In genomic region chr2:38626326-38627031, GRCh38 we compare ENCODE assay signal across 22 cellular contexts. TPM values are rescaled to one million over a fixed set of nuclear protein-coding genes. Genes with fewer than 3 reads are reported as not detected.
DNase-seq lines count a peak whose midpoint lies in the region; ATAC-seq, FAIRE-seq and TF ChIP-seq lines count a peak whose summit lies in the region.
"Had no signal": no experiment of that assay in that cellular context is flagged by ENCODE, and none has a peak within 500 bp of the region (broad histone marks: within the 10 kb centered on the region; RNA-seq: fewer than 3 reads in every experiment).

No MANE protein-coding gene starts in this region.

- peaks cover 11 to 28% (median 26%) of the 10 kb centered on the region in 4 donors for H3K4me1 Mint-ChIP-seq in CD4-positive, CD25-positive, alpha-beta regulatory T cell
- peaks cover 16% of the 10 kb centered on the region for H3K4me1 Mint-ChIP-seq in CD8-positive, alpha-beta T cell (ENCODE audit: low read depth)
- H3K4me1 Mint-ChIP-seq in T-helper 17 cell: peaks cover 18% of the 10 kb centered on the region

- no peaks in the 10 kb centered on the region for H3K79me2 ChIP-seq in K562 (ENCODE audit: control insufficient read depth, insufficient read depth, low read length)

- H3K4me1 ChIP-seq in CD4-positive, CD25-positive, alpha-beta regulatory T cell (ENCODE audit: control insufficient read depth, insufficient read depth, low read length, poor library complexity, severe bottlenecking): peaks cover 13% of the 10 kb centered on the region
- peaks cover 8% of the 10 kb centered on the region for H3K4me1 ChIP-seq in CD8-positive, alpha-beta T cell (ENCODE audit: insufficient read depth, low read length)
- H3K4me1 ChIP-seq in K562 (replicated peaks in 1 of 2; ENCODE audit: control insufficient read depth in 2 of 2, insufficient read depth in 2 of 2, low read length in 2 of 2): peaks cover 0 to 23% of the 10 kb centered on the region in 2 experiments; a peak in 3 of 5 replicates
- no peaks in the 10 kb centered on the region for H3K4me1 ChIP-seq in A673 (ENCODE audit: insufficient read depth, low read length, poor library complexity, severe bottlenecking)
- H3K4me1 ChIP-seq: BE2C, upper lobe of left lung had no signal

- POLR2A ChIA-PET in CD8-positive, alpha-beta T cell (lab: Charles Lee): interaction anchor here (1.3 to 2.2 kb wide), 3 partner anchors 24 to 125 kb away, joined by 4 to 8 read pairs (median 6); partner anchors contain the start of genes HNRNPLL and SRSF7
- POLR2A ChIA-PET in K562 (lab: Yijun Ruan, JAX): interaction anchor here (0.6 to 2.0 kb wide), 6 partner anchors 8 to 470 kb away, joined by 3 to 6 read pairs (median 4); partner anchors contain the start of genes HNRNPLL and SRSF7
- POLR2A ChIA-PET in A673 (lab: Charles Lee; ENCODE audit: low non-redundant PET): no interaction called here

- H3K27ac Mint-ChIP-seq in CD4-positive, CD25-positive, alpha-beta regulatory T cell: peak overlapping the region; percentile 73 to 88 (median 80)
- H3K27ac Mint-ChIP-seq in CD8-positive, alpha-beta T cell: no peak overlapping the region
- peak overlapping the region; percentile 81 for H3K27ac Mint-ChIP-seq in T-helper 17 cell
- H3K27ac Mint-ChIP-seq: activated B cell treated with CpG ODN at 0.5 μM for 24 hours; activated T-cell treated with anti-CD3 and anti-CD28 coated beads, Interleukin-2, amount 50 U/mL, for 24 hours; stimulated activated naive CD8-positive, alpha-beta T cell treated with anti-CD3 and anti-CD28 coated beads, Interleukin-15, Interleukin-2, amounts not matched to agents 100 ng/mL and 50 ng/mL, for 24 hours had no signal

- H3K9me3 ChIP-seq in CD4-positive, CD25-positive, alpha-beta regulatory T cell (ENCODE audit: control insufficient read depth in 2 of 2, low read length in 2 of 2): no peaks in the 10 kb centered on the region
- H3K9me3 ChIP-seq in CD8-positive, alpha-beta T cell (ENCODE audit: low read length): no peaks in the 10 kb centered on the region
- H3K9me3 ChIP-seq in T-helper 17 cell (ENCODE audit: control insufficient read depth, low read length, poor library complexity, severe bottlenecking): no peaks in the 10 kb centered on the region
- H3K9me3 ChIP-seq in K562 (replicated peaks; ENCODE audit: control insufficient read depth, insufficient read depth, low read depth, low read length): no peaks in the 10 kb centered on the region
- no peaks in the 10 kb centered on the region for H3K9me3 ChIP-seq in A673 (ENCODE audit: low read depth, low read length, poor library complexity, severe bottlenecking)
- H3K9me3 ChIP-seq: BE2C, upper lobe of left lung had no signal

- TF ChIP-seq EP300 in K562 (IDR thresholded peaks at IDR 0.05; ENCODE audit: low read length): peak; percentile 51

- peak overlapping the region; percentile 20 to 68 (median 34) for H3K4me3 Mint-ChIP-seq in CD4-positive, CD25-positive, alpha-beta regulatory T cell
- H3K4me3 Mint-ChIP-seq in CD8-positive, alpha-beta T cell: no peak overlapping the region
- peak overlapping the region; percentile 41 for H3K4me3 Mint-ChIP-seq in T-helper 17 cell
- H3K4me3 Mint-ChIP-seq: activated B cell treated with CpG ODN at 0.5 μM for 24 hours; activated T-cell treated with anti-CD3 and anti-CD28 coated beads, Interleukin-2, amount 50 U/mL, for 24 hours; stimulated activated naive CD8-positive, alpha-beta T cell treated with anti-CD3 and anti-CD28 coated beads, Interleukin-15, Interleukin-2, amounts not matched to agents 100 ng/mL and 50 ng/mL, for 24 hours had no signal

- intact Hi-C loops in CD8-positive, alpha-beta T cell (cut with DNase I, micrococcal nuclease): no loop called here
- intact Hi-C loops in K562 (cut with micrococcal nuclease): no loop called here
- intact Hi-C loops in A673 (cut with micrococcal nuclease; ENCODE audit: unreplicated experiment): no loop called here

- no peaks in the 10 kb centered on the region for H3K36me3 ChIP-seq in CD4-positive, CD25-positive, alpha-beta regulatory T cell (ENCODE audit: control insufficient read depth, insufficient read depth, low read length)
- no peaks in the 10 kb centered on the region for H3K36me3 ChIP-seq in CD8-positive, alpha-beta T cell (ENCODE audit: insufficient read depth, low read length)
- H3K36me3 ChIP-seq in K562 (ENCODE audit: control insufficient read depth, insufficient read depth, low read length): no peaks in the 10 kb centered on the region
- no peaks in the 10 kb centered on the region for H3K36me3 ChIP-seq in A673 (ENCODE audit: insufficient read depth, low read length, poor library complexity, severe bottlenecking)
- H3K36me3 ChIP-seq: ascending aorta, BE2C, upper lobe of left lung had no signal

- H3K9me3 Mint-ChIP-seq in CD4-positive, CD25-positive, alpha-beta regulatory T cell: no peaks in the 10 kb centered on the region
- H3K9me3 Mint-ChIP-seq in CD8-positive, alpha-beta T cell: peaks cover 4% of the 10 kb centered on the region
- H3K9me3 Mint-ChIP-seq: activated T-cell treated with anti-CD3 and anti-CD28 coated beads, Interleukin-2, amount 50 U/mL, for 24 hours; stimulated activated naive CD8-positive, alpha-beta T cell treated with anti-CD3 and anti-CD28 coated beads, Interleukin-15, Interleukin-2, amounts not matched to agents 100 ng/mL and 50 ng/mL, for 24 hours had no signal

- in situ Hi-C loops in K562 (cut with MboI): no loop called here
- in situ Hi-C loops in ACHN (cut with HindIII; ENCODE audit: low pct_ligation_motif_present, low pct_unique_long_range_greater_than_20kb, low sequenced_read_pairs): no loop called here

- peak; percentile 77 to 80 for ATAC-seq in CD4-positive, CD25-positive, alpha-beta regulatory T cell (ENCODE audit: low read depth in 2 of 2)
- ATAC-seq in CD8-positive, alpha-beta T cell: peak; percentile 44
- ATAC-seq in T-helper 17 cell: peak; percentile 92
- ATAC-seq in K562: peak; percentile 10; the same call in 1 of the 3 replicates
- no peak for ATAC-seq in HG02571 (IDR thresholded peaks at IDR 0.05; ENCODE audit: unreplicated experiment)

- FAIRE-seq in K562 (lab: Jason Lieb, UNC): no peak
- FAIRE-seq: endothelial cell of umbilical vein, GM18507 had no signal

- no peaks in the 10 kb centered on the region for H3K27me3 ChIP-seq in CD4-positive, CD25-positive, alpha-beta regulatory T cell (ENCODE audit: control insufficient read depth, insufficient read depth, low read length)
- H3K27me3 ChIP-seq in CD8-positive, alpha-beta T cell (ENCODE audit: insufficient read depth, low read length): no peaks in the 10 kb centered on the region
- H3K27me3 ChIP-seq in K562 (ENCODE audit: control insufficient read depth in 2 of 2, insufficient read depth in 2 of 2, low read length in 2 of 2) (no peaks in the 10 kb centered on the region), A673 (replicated peaks; ENCODE audit: insufficient read depth, low read depth, low read length, poor library complexity) (no peaks in the 10 kb centered on the region)
- H3K27me3 ChIP-seq: ascending aorta, BE2C, upper lobe of left lung had no signal

- 44% methylated on average over 7 of the region's 7 CpGs for WGBS in K562 (ENCODE audit: insufficient coverage, low coverage, missing lambda C conversion rate)

- no peak for TF ChIP-seq CTCF in CD8-positive, alpha-beta T cell (IDR thresholded peaks at IDR 0.05)
- TF ChIP-seq CTCF in K562 (IDR thresholded peaks at IDR 0.05 in 2 of 3, conservative IDR thresholded peaks at IDR 0.05 in 1 of 3; ENCODE audit: insufficient read depth in 2 of 3, low read depth in 1 of 3, low read length in 3 of 3) (no peak), A673 (conservative IDR thresholded peaks at IDR 0.05; ENCODE audit: low read depth, low read length) (no peak)

- no peak for TF ChIP-seq RAD21 in K562 (CRISPR knock-in tag; conservative IDR thresholded peaks at IDR 0.05 in 1 of 2, IDR thresholded peaks at IDR 0.05 in 1 of 2)

- H4K20me1 ChIP-seq in K562 (replicated peaks; ENCODE audit: control insufficient read depth, insufficient read depth, low read length): no peaks in the 10 kb centered on the region

- DNase-seq in CD4-positive, CD25-positive, alpha-beta regulatory T cell: peak in 2 of 3 donors; percentile 60 to 90
- DNase-seq in CD8-positive, alpha-beta T cell: peak in 5 of 7 experiments; percentile 19 to 39 (median 34)
- DNase-seq in T-helper 17 cell: peak in 2 of 3 donors; percentile 10 to 14
- DNase-seq in K562 (ENCODE audit: extremely low read depth in 1 of 4, low spot score in 3 of 4): no peak
- no peak for DNase-seq in A673 (ENCODE audit: low spot score)
- no peak for DNase-seq in ACHN
- no peak for DNase-seq in SW480 (ENCODE audit: low spot score)
- DNase-seq: activated B cell treated with CpG ODN at 0.5 μM for 24 hours; activated T-cell treated with anti-CD3 and anti-CD28 coated beads, Interleukin-2, amount 50 U/mL, for 24 hours; BE2C; H7; kidney glomerular epithelial cell; NCI-H1436 treated with DMSO at 0.1 percent for 48 hours; NCI-H345; NK-92 treated with Interleukin-12 subunit alpha and Interleukin-12 subunit beta, amount 100 ng/mL, for 24 hours; upper lobe of left lung had no signal

- no peaks in the 10 kb centered on the region for H3K27me3 Mint-ChIP-seq in CD4-positive, CD25-positive, alpha-beta regulatory T cell
- H3K27me3 Mint-ChIP-seq in CD8-positive, alpha-beta T cell (ENCODE audit: low read depth): no peaks in the 10 kb centered on the region
- H3K27me3 Mint-ChIP-seq in T-helper 17 cell: no peaks in the 10 kb centered on the region
- H3K27me3 Mint-ChIP-seq: activated T-cell treated with anti-CD3 and anti-CD28 coated beads, Interleukin-2, amount 50 U/mL, for 24 hours; stimulated activated naive CD8-positive, alpha-beta T cell treated with anti-CD3 and anti-CD28 coated beads, Interleukin-15, Interleukin-2, amounts not matched to agents 100 ng/mL and 50 ng/mL, for 24 hours had no signal

- CTCF ChIA-PET in CD8-positive, alpha-beta T cell (lab: Charles Lee): interaction anchor here (1.3 to 1.8 kb wide), 6 partner anchors 12 to 114 kb away, joined by 3 to 8 read pairs (median 5); no protein-coding TSS in a partner anchor
- CTCF ChIA-PET in K562 (lab: Yijun Ruan, JAX; ENCODE audit: low intra/inter-chr PET ratio): no interaction called here
- CTCF ChIA-PET in A673 (lab: Charles Lee): no interaction called here

- no peak overlapping the region; a peak in 1 of 4 replicates for H3K9ac ChIP-seq in K562 (ENCODE audit: insufficient read depth in 1 of 2, low read depth in 2 of 2, low read length in 2 of 2)

- H3K9me1 ChIP-seq in K562 (ENCODE audit: control insufficient read depth, insufficient read depth, low read length): no peaks in the 10 kb centered on the region

- BruUV-seq in K562 (replicated peaks; lab: Mats Ljungman, UMichigan): no TSS peak
- BruUV-seq in A673 (replicated peaks; lab: Mats Ljungman, UMichigan): no TSS peak

- no peaks in the 10 kb centered on the region for H3K36me3 Mint-ChIP-seq in CD4-positive, CD25-positive, alpha-beta regulatory T cell
- no peaks in the 10 kb centered on the region for H3K36me3 Mint-ChIP-seq in CD8-positive, alpha-beta T cell
- no peaks in the 10 kb centered on the region for H3K36me3 Mint-ChIP-seq in T-helper 17 cell (ENCODE audit: low read depth)

- no peak overlapping the region; the same call in 1 of the 2 replicates for H3K4me2 ChIP-seq in K562 (ENCODE audit: insufficient read depth, low read length)

- H3K4me3 ChIP-seq in CD4-positive, CD25-positive, alpha-beta regulatory T cell (ENCODE audit: low read depth, low read length): peak overlapping the region; percentile 46
- H3K4me3 ChIP-seq in CD8-positive, alpha-beta T cell (ENCODE audit: low read depth, low read length): no peak overlapping the region
- H3K4me3 ChIP-seq in K562 (no peak overlapping the region), A673 (ENCODE audit: low read depth, low read length, poor library complexity, severe bottlenecking) (no peak overlapping the region)
- H3K4me3 ChIP-seq: ascending aorta, upper lobe of left lung had no signal

- H2AFZ ChIP-seq in K562 (ENCODE audit: low read depth, low read length): peak overlapping the region; percentile 46

- TF ChIP-seq POLR2A in K562 (conservative IDR thresholded peaks at IDR 0.05): no peak

- H3K27ac ChIP-seq in CD4-positive, CD25-positive, alpha-beta regulatory T cell (ENCODE audit: insufficient read depth, low read length, poor library complexity, severe bottlenecking): peak overlapping the region; percentile 51
- H3K27ac ChIP-seq in CD8-positive, alpha-beta T cell (ENCODE audit: low read depth, low read length): no peak overlapping the region
- H3K27ac ChIP-seq in K562 (ENCODE audit: extremely low read depth, low read depth, low read length): no peak overlapping the region
- no peak overlapping the region for H3K27ac ChIP-seq in A673 (ENCODE audit: low read depth, low read length, poor library complexity, severe bottlenecking)
- H3K27ac ChIP-seq: ascending aorta, upper lobe of left lung had no signal

RNA-seq across cellular contexts. Expression of gene HNRNPLL, which starts 23.8 kb away (rescaled TPM):
- total RNA-seq in CD4-positive, CD25-positive, alpha-beta regulatory T cell: 124 TPM
- polyA plus RNA-seq in CD4-positive, CD25-positive, alpha-beta regulatory T cell: 10 to 100 TPM; 59.6 to 81.3 (median 69.9) TPM
- total RNA-seq in CD8-positive, alpha-beta T cell: 10 to 100 TPM; 35.0 to 37.6 TPM
- 10 to 100 TPM; 81.5 to 91.5 TPM for total RNA-seq in T-helper 17 cell
- total RNA-seq in K562 (2011; cell fraction: chromatin; rRNA removed; ENCODE audit: low replicate concordance): 95.1 and 247 TPM in 2 replicates
- 40.4 and 52.4 TPM in 2 replicates for total RNA-seq in K562 (2011; cell fraction: nucleolus; rRNA removed)
- 85.7 and 116 TPM in 2 replicates for total RNA-seq in K562 (2011; cell fraction: nucleoplasm; rRNA removed)
- total RNA-seq in K562 (2014; rRNA removed): 67.5 and 73.0 TPM in 2 replicates
- total RNA-seq in K562 (2014; rRNA removed; fragmentation: Illumina TruSeq; extraction: Trizol): 86.9 and 102 TPM in 2 replicates
- total RNA-seq in K562 (2015; rRNA removed; fragmentation: Illumina TruSeq; extraction: Trizol): 57.1 and 57.8 TPM in 2 replicates
- 85.4 and 94.0 TPM in 2 replicates for total RNA-seq in K562 (2021)
- polyA plus RNA-seq in K562 (2011; rRNA removed): 99.7 and 135 TPM in 2 replicates
- 21.9 and 34.3 TPM in 2 replicates for polyA plus RNA-seq in K562 (2011; cell fraction: cytosol; rRNA removed)
- 60.8 and 87.5 TPM in 2 replicates for polyA plus RNA-seq in K562 (2011; cell fraction: nucleus; rRNA removed)
- 41.1 and 47.5 TPM in 2 replicates for polyA plus RNA-seq in K562 (2012)
- polyA plus RNA-seq in K562 (2014; fragmentation: Illumina TruSeq; extraction: Trizol): 46.8 and 49.3 TPM in 2 replicates
- 10 to 100 TPM; 19.8 to 24.7 TPM for polyA plus RNA-seq in K562 (2014; fragmentation: Nextera tagmentation; extraction: Ambion mirVana)
- 45.2 and 55.8 TPM in 2 replicates for polyA plus RNA-seq in K562 (2014; rRNA removed)
- polyA minus RNA-seq in K562 (2011; rRNA and poly(A)+ RNA removed): 160 and 182 TPM in 2 replicates
- 50.5 and 52.8 TPM in 2 replicates for polyA minus RNA-seq in K562 (2011; cell fraction: cytosol; rRNA and poly(A)+ RNA removed)
- 79.6 and 164 TPM in 2 replicates for polyA minus RNA-seq in K562 (2011; cell fraction: nucleus; rRNA and poly(A)+ RNA removed)
- total RNA-seq in A673 (2021): 73.8 and 82.0 TPM in 2 replicates

RNA-seq across cellular contexts. Expression of gene GALM, which starts 39.4 kb away (rescaled TPM):
- total RNA-seq in CD4-positive, CD25-positive, alpha-beta regulatory T cell: 46.8 TPM
- 10 to 100 TPM; 47.5 to 75.2 (median 51.4) TPM for polyA plus RNA-seq in CD4-positive, CD25-positive, alpha-beta regulatory T cell
- total RNA-seq in CD8-positive, alpha-beta T cell: 1 to 10 TPM; 4.4 to 4.7 TPM
- total RNA-seq in T-helper 17 cell: 10 to 100 TPM; 18.5 to 28.3 TPM
- total RNA-seq in K562 (2011; cell fraction: chromatin; rRNA removed; ENCODE audit: low replicate concordance): 19.3 and 29.1 TPM in 2 replicates
- total RNA-seq in K562 (2011; cell fraction: nucleolus; rRNA removed): 22.4 and 22.5 TPM in 2 replicates
- 13.8 and 21.6 TPM in 2 replicates for total RNA-seq in K562 (2011; cell fraction: nucleoplasm; rRNA removed)
- 21.8 and 27.9 TPM in 2 replicates for total RNA-seq in K562 (2014; rRNA removed)
- 26.3 and 27.3 TPM in 2 replicates for total RNA-seq in K562 (2014; rRNA removed; fragmentation: Illumina TruSeq; extraction: Trizol)
- 22.1 and 23.9 TPM in 2 replicates for total RNA-seq in K562 (2015; rRNA removed; fragmentation: Illumina TruSeq; extraction: Trizol)
- 21.8 and 22.7 TPM in 2 replicates for total RNA-seq in K562 (2021)
- polyA plus RNA-seq in K562 (2011; rRNA removed): 36.8 and 43.6 TPM in 2 replicates
- 23.9 and 46.7 TPM in 2 replicates for polyA plus RNA-seq in K562 (2011; cell fraction: cytosol; rRNA removed)
- 10.8 and 14.1 TPM in 2 replicates for polyA plus RNA-seq in K562 (2011; cell fraction: nucleus; rRNA removed)
- polyA plus RNA-seq in K562 (2012): 14.1 and 59.1 TPM in 2 replicates
- polyA plus RNA-seq in K562 (2014; fragmentation: Illumina TruSeq; extraction: Trizol): 32.7 and 33.4 TPM in 2 replicates
- polyA plus RNA-seq in K562 (2014; fragmentation: Nextera tagmentation; extraction: Ambion mirVana): 10 to 100 TPM; 38.0 to 51.7 TPM
- 23.3 and 24.3 TPM in 2 replicates for polyA plus RNA-seq in K562 (2014; rRNA removed)
- 38.4 and 42.7 TPM in 2 replicates for polyA minus RNA-seq in K562 (2011; rRNA and poly(A)+ RNA removed)
- polyA minus RNA-seq in K562 (2011; cell fraction: cytosol; rRNA and poly(A)+ RNA removed): 21.8 and 25.5 TPM in 2 replicates
- polyA minus RNA-seq in K562 (2011; cell fraction: nucleus; rRNA and poly(A)+ RNA removed): 20.1 and 28.8 TPM in 2 replicates
- total RNA-seq in A673 (2021): 6.6 and 8.7 TPM in 2 replicates
- polyA plus RNA-seq: neural cell had no signal

Comparison
In these comparisons a context has a peak if more than half of its experiments do, and no peak if none do; other contexts are left out.
1. DNase-seq: peak in CD4-positive, CD25-positive, alpha-beta regulatory T cell (2 of 3), CD8-positive, alpha-beta T cell (5 of 7) and T-helper 17 cell (2 of 3); none in K562 (0 of 4), A673 (single experiment), ACHN (single experiment) and SW480 (single experiment).